18 cellular contexts compared by ENCODE assay signal in genomic region chr11:109033627-109034340, GRCh38.
DNase-seq lines count a peak whose midpoint lies in the region; ATAC-seq and TF ChIP-seq lines count a peak whose summit lies in the region.
"Had no signal": no experiment of that assay in that cellular context is flagged by ENCODE, and none has a peak within 500 bp of the region (broad histone marks: within the 10 kb centered on the region; RNA-seq: fewer than 3 reads in every experiment).

No MANE protein-coding gene starts in this region.

- peak; percentile 85 for DNase-seq in AG04449 (ENCODE audit: low read depth, low spot score)
- peak; percentile 72 for DNase-seq in HS-5 (ENCODE audit: low read depth)
- DNase-seq in brain microvascular endothelial cell: peak; percentile 93
- peak; percentile 6 for DNase-seq in glomerular visceral epithelial cell (ENCODE audit: extremely low spot score)
- no peak for DNase-seq in iPS-NIHi11 (ENCODE audit: low spot score)
- no peak for DNase-seq in natural killer cell treated with Interleukin-12 subunit alpha and Interleukin-12 subunit beta and Interleukin-15 and Interleukin-18, amount 100 ng/mL, for 72 hours (ENCODE audit: low spot score)
- DNase-seq in NOMO-1 treated with DMSO at 0.1 percent for 48 hours (lab: John Stamatoyannopoulos, UW; ENCODE audit: unreplicated experiment): no peak
- DNase-seq: activated naive CD4-positive, alpha-beta T cell treated with anti-CD3 and anti-CD28 coated beads, Interleukin-2, amount 10 ng/mL, durations not matched to agents 7 days and 5 days; hippocampal formation; lower lobe of right lung; NCI-H1105; NCI-H526 treated with DMSO at 0.1 percent for 48 hours; nucleus accumbens; SHP77 treated with DMSO at 0.1 percent for 48 hours; uterus had no signal

- no peaks in the 10 kb centered on the region for H3K36me3 Mint-ChIP-seq in natural killer cell treated with Interleukin-12 subunit alpha and Interleukin-12 subunit beta and Interleukin-15 and Interleukin-18, amount 100 ng/mL, for 72 hours
- H3K36me3 Mint-ChIP-seq: activated naive CD4-positive, alpha-beta T cell treated with anti-CD3 and anti-CD28 coated beads, Interleukin-2, amount 10 ng/mL, durations not matched to agents 7 days and 5 days had no signal

- no peaks in the 10 kb centered on the region for H3K27me3 ChIP-seq in brain microvascular endothelial cell (replicated peaks)
- H3K27me3 ChIP-seq: BLaER1, uterus had no signal

- peaks cover 0 to 18% of the 10 kb centered on the region in 2 donors for H3K27me3 Mint-ChIP-seq in natural killer cell treated with Interleukin-12 subunit alpha and Interleukin-12 subunit beta and Interleukin-15 and Interleukin-18, amount 100 ng/mL, for 72 hours
- H3K27me3 Mint-ChIP-seq: activated naive CD4-positive, alpha-beta T cell treated with anti-CD3 and anti-CD28 coated beads, Interleukin-2, amount 10 ng/mL, durations not matched to agents 7 days and 5 days; dendritic cell treated with granulocyte-macrophage colony-stimulating factor and Interleukin-4, amounts not matched to agents 40 ng/mL and 50 ng/mL, for 4 days had no signal

- H3K36me3 ChIP-seq in brain microvascular endothelial cell (replicated peaks): no peaks in the 10 kb centered on the region
- H3K36me3 ChIP-seq: BLaER1, lower lobe of right lung, uterus had no signal

- no peak overlapping the region for H3K27ac Mint-ChIP-seq in natural killer cell treated with Interleukin-12 subunit alpha and Interleukin-12 subunit beta and Interleukin-15 and Interleukin-18, amount 100 ng/mL, for 72 hours
- H3K27ac Mint-ChIP-seq: activated naive CD4-positive, alpha-beta T cell treated with anti-CD3 and anti-CD28 coated beads, Interleukin-2, amount 10 ng/mL, durations not matched to agents 7 days and 5 days; dendritic cell treated with granulocyte-macrophage colony-stimulating factor and Interleukin-4, amounts not matched to agents 40 ng/mL and 50 ng/mL, for 4 days had no signal

- POLR2A ChIA-PET in AG04449 (lab: Yijun Ruan, JAX): no interaction called here

- no peak for ATAC-seq in HG02763 (IDR thresholded peaks at IDR 0.05; ENCODE audit: unreplicated experiment)
- ATAC-seq in natural killer cell treated with Interleukin-12 subunit alpha and Interleukin-12 subunit beta and Interleukin-15 and Interleukin-18, amount 100 ng/mL, for 72 hours: no peak
- ATAC-seq: lower lobe of right lung had no signal

- no peak overlapping the region for H3K4me3 Mint-ChIP-seq in natural killer cell treated with Interleukin-12 subunit alpha and Interleukin-12 subunit beta and Interleukin-15 and Interleukin-18, amount 100 ng/mL, for 72 hours
- H3K4me3 Mint-ChIP-seq: activated naive CD4-positive, alpha-beta T cell treated with anti-CD3 and anti-CD28 coated beads, Interleukin-2, amount 10 ng/mL, durations not matched to agents 7 days and 5 days; dendritic cell treated with granulocyte-macrophage colony-stimulating factor and Interleukin-4, amounts not matched to agents 40 ng/mL and 50 ng/mL, for 4 days had no signal

- TF ChIP-seq CTCF in AG04449 (IDR thresholded peaks at IDR 0.05; ENCODE audit: insufficient read depth, low read length, missing control alignments) (no peak), brain microvascular endothelial cell (IDR thresholded peaks at IDR 0.05; ENCODE audit: low read depth, low read length, missing control alignments) (no peak)

- peak overlapping the region; percentile 90 for H3K27ac ChIP-seq in brain microvascular endothelial cell
- H3K27ac ChIP-seq: BLaER1, lower lobe of right lung, uterus had no signal

- H3K9me3 Mint-ChIP-seq in natural killer cell treated with Interleukin-12 subunit alpha and Interleukin-12 subunit beta and Interleukin-15 and Interleukin-18, amount 100 ng/mL, for 72 hours: no peaks in the 10 kb centered on the region
- H3K9me3 Mint-ChIP-seq: dendritic cell treated with granulocyte-macrophage colony-stimulating factor and Interleukin-4, amounts not matched to agents 40 ng/mL and 50 ng/mL, for 4 days had no signal

- CTCF ChIA-PET in AG04449 (lab: Yijun Ruan, JAX): interaction anchor here (1.0 kb wide), 1 partner anchor 336 kb away, joined by 4 read pairs; no protein-coding TSS in a partner anchor

- in situ Hi-C loops in brain microvascular endothelial cell (cut with HindIII; ENCODE audit: low pct_ligation_motif_present, low sequenced_read_pairs): no loop called here

- no peak overlapping the region for H3K4me3 ChIP-seq in AG04449 (ENCODE audit: low read depth, low read length)
- H3K4me3 ChIP-seq in brain microvascular endothelial cell (ENCODE audit: low read depth, low read length): no peak overlapping the region
- H3K4me3 ChIP-seq: BLaER1, lower lobe of right lung, uterus had no signal

- H3K4me1 Mint-ChIP-seq in natural killer cell treated with Interleukin-12 subunit alpha and Interleukin-12 subunit beta and Interleukin-15 and Interleukin-18, amount 100 ng/mL, for 72 hours (ENCODE audit: low read depth in 2 of 2): no peaks in the 10 kb centered on the region
- H3K4me1 Mint-ChIP-seq: activated naive CD4-positive, alpha-beta T cell treated with anti-CD3 and anti-CD28 coated beads, Interleukin-2, amount 10 ng/mL, durations not matched to agents 7 days and 5 days had no signal

Comparison
In these comparisons a context has a peak if more than half of its experiments do, and no peak if none do; other contexts are left out.
1. DNase-seq: peak in AG04449 (single experiment), HS-5 (single experiment), brain microvascular endothelial cell (single experiment) and glomerular visceral epithelial cell (single experiment); none in iPS-NIHi11 (single experiment), natural killer cell treated with Interleukin-12 subunit alpha and Interleukin-12 subunit beta and Interleukin-15 and Interleukin-18, amount 100 ng/mL, for 72 hours (single experiment) and NOMO-1 treated with DMSO at 0.1 percent for 48 hours (single experiment).